Comparison of ENCODE assay signal across 9 cellular contexts in the genomic region with DNA sequence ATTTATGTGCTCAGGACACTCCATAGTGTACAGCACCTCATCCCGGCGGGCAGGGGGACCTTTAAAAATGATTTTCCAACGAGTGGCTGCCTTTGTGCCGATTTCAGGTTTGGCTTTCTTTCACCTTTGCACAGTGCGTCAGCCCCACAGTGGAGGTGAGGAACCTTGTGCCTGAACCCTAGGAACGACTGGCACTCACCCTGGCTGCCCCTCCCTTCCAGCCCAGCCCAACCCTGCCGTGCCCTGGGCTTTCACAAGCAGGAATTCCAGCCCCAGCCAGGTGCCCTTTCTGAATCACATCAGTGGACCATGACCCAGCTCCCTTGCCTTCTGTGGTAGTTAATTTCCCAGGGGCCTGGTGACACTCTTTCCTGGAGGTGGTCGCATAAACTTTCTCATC. TPM values are rescaled to one million over a fixed set of nuclear protein-coding genes. Genes with fewer than 3 reads are reported as not detected.
DNase-seq lines count a peak whose midpoint lies in the region; ATAC-seq and TF ChIP-seq lines count a peak whose summit lies in the region.
"Had no signal": no experiment of that assay in that cellular context is flagged by ENCODE, and none has a peak within 500 bp of the region (broad histone marks: within the 10 kb centered on the region; RNA-seq: fewer than 3 reads in every experiment).

No MANE protein-coding gene starts in this region.

- H3K9ac ChIP-seq in mammary epithelial cell (ENCODE audit: insufficient read depth, low read length) (no peak overlapping the region), mesenchymal stem cell (ENCODE audit: low read length) (no peak overlapping the region)

- no peak overlapping the region for H3K18ac ChIP-seq in mesenchymal stem cell (ENCODE audit: low read depth in 1 of 2, low read length in 2 of 2)

- H3K4ac ChIP-seq in mesenchymal stem cell (ENCODE audit: low read depth in 1 of 2, low read length in 2 of 2), result no peak overlapping the region

- H3K27me3 ChIP-seq in mammary epithelial cell (ENCODE audit: insufficient read depth, low read length) (no peaks in the 10 kb centered on the region), mesenchymal stem cell (ENCODE audit: control insufficient read depth in 1 of 2, insufficient read depth in 1 of 2, low read length in 2 of 2) (peaks cover 0 to 15% of the 10 kb centered on the region in 2 experiments), upper lobe of left lung (peaks cover 0 to 7% (median 0%) of the 10 kb centered on the region in 4 donors)

- H3K9me3 Mint-ChIP-seq in activated naive CD4-positive, alpha-beta T cell treated with anti-CD3 and anti-CD28 coated beads, Interleukin-2, amount 50 U/mL, for 24 hours, result no peaks in the 10 kb centered on the region

- TF ChIP-seq CTCF in mammary epithelial cell (conservative IDR thresholded peaks at IDR 0.05 in 1 of 2, IDR thresholded peaks at IDR 0.05 in 1 of 2; ENCODE audit: extremely low read depth in 1 of 2, insufficient read depth in 1 of 2, low read depth in 1 of 2, low read length in 2 of 2) (no peak), upper lobe of left lung (IDR thresholded peaks at IDR 0.05) (no peak)

- BruUV-seq in mammary epithelial cell (replicated peaks; lab: Mats Ljungman, UMichigan), result no TSS peak

- H4K8ac ChIP-seq in mesenchymal stem cell (ENCODE audit: low read length), result no peak overlapping the region

- H3K4me3 ChIP-seq in mammary epithelial cell (replicated peaks in 1 of 3; ENCODE audit: insufficient read depth in 1 of 3, low read depth in 2 of 3, low read length in 3 of 3) (no peak overlapping the region), mesenchymal stem cell (ENCODE audit: insufficient read depth in 1 of 2, low read depth in 1 of 2, low read length in 2 of 2) (peak overlapping the region in 1 of 2 experiments; percentile 80), upper lobe of left lung (peak overlapping the region in 3 of 4 donors; percentile 60 to 76 (median 66))

- H2BK5ac ChIP-seq in mesenchymal stem cell (ENCODE audit: low read depth, low read length, poor library complexity, severe bottlenecking), result no peak overlapping the region

- ATAC-seq in upper lobe of left lung (ENCODE audit: low FRiP score in 2 of 2), result peak in 1 of 2 donors; percentile 58

- in situ Hi-C loops in mammary epithelial cell (cut with MboI; ENCODE audit: low sequenced_read_pairs in 2 of 2), result no loop called here

- peaks cover 15% of the 10 kb centered on the region for H3K79me1 ChIP-seq in mesenchymal stem cell (replicated peaks; ENCODE audit: low read length, poor library complexity, severe bottlenecking)

- H4K20me1 ChIP-seq in mammary epithelial cell (ENCODE audit: insufficient read depth, low read length), result no peaks in the 10 kb centered on the region

- no peak overlapping the region for H2BK120ac ChIP-seq in mesenchymal stem cell (ENCODE audit: low read depth, low read length)

- peaks cover 38% of the 10 kb centered on the region for H3K79me2 ChIP-seq in mammary epithelial cell (ENCODE audit: insufficient read depth, low read length)

- peak overlapping the region; percentile 85 for H3K4me3 Mint-ChIP-seq in activated naive CD4-positive, alpha-beta T cell treated with anti-CD3 and anti-CD28 coated beads, Interleukin-2, amount 50 U/mL, for 24 hours

- H3K27me3 Mint-ChIP-seq in activated naive CD4-positive, alpha-beta T cell treated with anti-CD3 and anti-CD28 coated beads, Interleukin-2, amount 50 U/mL, for 24 hours, result no peaks in the 10 kb centered on the region

- peak overlapping the region; percentile 85 for H3K4me2 ChIP-seq in mammary epithelial cell (ENCODE audit: insufficient read depth, low read depth, low read length)
- H3K4me2 ChIP-seq in mesenchymal stem cell (ENCODE audit: low read length, poor library complexity, severe bottlenecking), result no peak overlapping the region

- H2BK12ac ChIP-seq in mesenchymal stem cell (ENCODE audit: low read length in 2 of 2), result no peak overlapping the region

- no peak overlapping the region for H3K23ac ChIP-seq in mesenchymal stem cell (ENCODE audit: low read length in 2 of 2)

- 51% methylated on average over 5 of the region's 8 CpGs for WGBS in mammary epithelial cell (ENCODE audit: low coverage, missing lambda C conversion rate)
- WGBS in mesenchymal stem cell, result 85% methylated on average over 7 of the region's 8 CpGs
- WGBS in upper lobe of left lung, 2 donors, result 57% methylated on average over 8 of the region's 8 CpGs; no CpG with 5 or more reads in 1 of the 2 donors

- H3K27ac Mint-ChIP-seq in activated naive CD4-positive, alpha-beta T cell treated with anti-CD3 and anti-CD28 coated beads, Interleukin-2, amount 50 U/mL, for 24 hours, result peak overlapping the region; percentile 23

- no peaks in the 10 kb centered on the region for H3K9me3 ChIP-seq in mammary epithelial cell (replicated peaks; ENCODE audit: insufficient read depth, low read length)
- no peaks in the 10 kb centered on the region for H3K9me3 ChIP-seq in mesenchymal stem cell (ENCODE audit: control insufficient read depth, low read length)
- peaks cover 0 to 5% (median 0%) of the 10 kb centered on the region in 4 donors for H3K9me3 ChIP-seq in upper lobe of left lung

- no peak for DNase-seq in activated naive CD4-positive, alpha-beta T cell treated with anti-CD3 and anti-CD28 coated beads, Interleukin-2, amount 50 U/mL, for 16 hours
- DNase-seq in mammary epithelial cell (peak; percentile 25), mesenchymal stem cell (no peak), upper lobe of left lung (peak; percentile 11 to 72), DMS153 (lab: John Stamatoyannopoulos, UW) (no peak), COR-L47 (lab: John Stamatoyannopoulos, UW) (no peak), epidermal melanocyte (ENCODE audit: insufficient read length, low spot score) (no peak)
- DNase-seq: EL had no signal

- H3K4me1 ChIP-seq in mammary epithelial cell (ENCODE audit: insufficient read depth, low read length), result peaks cover 20% of the 10 kb centered on the region
- H3K4me1 ChIP-seq in mesenchymal stem cell (ENCODE audit: control insufficient read depth, insufficient read depth, low read depth, low read length), result peaks cover 13% of the 10 kb centered on the region
- H3K4me1 ChIP-seq in upper lobe of left lung, result peaks cover 4 to 31% (median 9%) of the 10 kb centered on the region in 4 donors

- intact Hi-C loops in mammary epithelial cell (cut with micrococcal nuclease), result loop anchor here (10.0 kb wide), 1 partner anchor 89 kb away; no protein-coding TSS in a partner anchor

- H2BK15ac ChIP-seq in mesenchymal stem cell (ENCODE audit: low read depth, poor library complexity, severe bottlenecking), result no peak overlapping the region

- dilution Hi-C loops in mammary epithelial cell (cut with HindIII; ENCODE audit: low sequenced_read_pairs), result no loop called here

- H4K91ac ChIP-seq in mesenchymal stem cell (ENCODE audit: low read length), result peak overlapping the region; percentile 61

- H3K4me1 Mint-ChIP-seq in activated naive CD4-positive, alpha-beta T cell treated with anti-CD3 and anti-CD28 coated beads, Interleukin-2, amount 50 U/mL, for 24 hours, result peaks cover 38% of the 10 kb centered on the region

- H2AK5ac ChIP-seq in mesenchymal stem cell (ENCODE audit: low read length, severe bottlenecking), result no peak overlapping the region

- no peak for TF ChIP-seq POLR2A in upper lobe of left lung (IDR thresholded peaks at IDR 0.05)

- CTCF ChIA-PET in mammary epithelial cell (lab: Charles Lee; ENCODE audit: low non-redundant PET), result no interaction called here

- no peak overlapping the region for H3K14ac ChIP-seq in mesenchymal stem cell (ENCODE audit: low read length in 2 of 2)

- H2AFZ ChIP-seq in mammary epithelial cell (ENCODE audit: low read depth, low read length) (no peak overlapping the region), mesenchymal stem cell (ENCODE audit: low read depth, low read length) (no peak overlapping the region)

- TF ChIP-seq EP300 in upper lobe of left lung (IDR thresholded peaks at IDR 0.05), result no peak

- H3K36me3 Mint-ChIP-seq in activated naive CD4-positive, alpha-beta T cell treated with anti-CD3 and anti-CD28 coated beads, Interleukin-2, amount 50 U/mL, for 24 hours, result no peaks in the 10 kb centered on the region

- no peak overlapping the region for H3K27ac ChIP-seq in mammary epithelial cell (ENCODE audit: insufficient read depth, low read depth, low read length)
- H3K27ac ChIP-seq in mesenchymal stem cell (ENCODE audit: low read length, poor library complexity, severe bottlenecking), result no peak overlapping the region
- H3K27ac ChIP-seq in upper lobe of left lung, result peak overlapping the region; percentile 4 to 95 (median 88)

- H3K36me3 ChIP-seq in mammary epithelial cell (ENCODE audit: insufficient read depth, low read length) (no peaks in the 10 kb centered on the region), mesenchymal stem cell (ENCODE audit: control insufficient read depth in 1 of 2, insufficient read depth in 2 of 2, low read depth in 1 of 2, low read length in 2 of 2) (no peaks in the 10 kb centered on the region), upper lobe of left lung (no peaks in the 10 kb centered on the region)

RNA-seq across cellular contexts. Expression of gene TMEM164, which starts 1.3 kb away (rescaled TPM):
- total RNA-seq in mammary epithelial cell (10 to 100 TPM in 1 of 2 donors, 1 to 10 TPM in 1; 8.3 to 19.1 TPM), upper lobe of left lung (100 to 1,000 TPM in 1 of 6 donors, 10 to 100 TPM in 5; 41.8 to 115 (median 61.8) TPM)
- 18.8 TPM for polyA plus RNA-seq in mammary epithelial cell
- 32.6 TPM for polyA minus RNA-seq in mammary epithelial cell
- 20.3 TPM for polyA plus RNA-seq in mesenchymal stem cell (2013, experiment 1 of 2)
- polyA plus RNA-seq in mesenchymal stem cell (2013, experiment 2 of 2), result 18.8 TPM

Comparison
In these comparisons a context has a peak if more than half of its experiments do, and no peak if none do; other contexts are left out.
1. DNase-seq: peak in mammary epithelial cell (single experiment) and upper lobe of left lung (2 of 2); none in activated naive CD4-positive, alpha-beta T cell treated with anti-CD3 and anti-CD28 coated beads, Interleukin-2, amount 50 U/mL, for 16 hours (single experiment), mesenchymal stem cell (single experiment), DMS153 (single experiment), COR-L47 (single experiment) and epidermal melanocyte (single experiment).
2. H3K27ac ChIP-seq: peak in upper lobe of left lung (4 of 4); none in mammary epithelial cell (single experiment) and mesenchymal stem cell (single experiment).
3. H3K4me3 ChIP-seq: peak in upper lobe of left lung (3 of 4); none in mammary epithelial cell (0 of 3).